Comparison of ENCODE assay signal across 29 cellular contexts in genomic region chr4:16862688-16863087, GRCh38. TPM values are rescaled to one million over a fixed set of nuclear protein-coding genes. Genes with fewer than 3 reads are reported as not detected.
DNase-seq lines count a peak whose midpoint lies in the region; ATAC-seq and TF ChIP-seq lines count a peak whose summit lies in the region.
"Had no signal": no experiment of that assay in that cellular context is flagged by ENCODE, and none has a peak within 500 bp of the region (broad histone marks: within the 10 kb centered on the region; RNA-seq: fewer than 3 reads in every experiment).

No MANE protein-coding gene starts in this region.

- no peak overlapping the region for H3K4me3 ChIP-seq in left ventricle myocardium inferior
- H3K4me3 ChIP-seq in fibroblast of mammary gland (ENCODE audit: control insufficient read depth, low read depth, low read length) = no peak overlapping the region
- H3K4me3 ChIP-seq in upper lobe of right lung = no peak overlapping the region
- H3K4me3 ChIP-seq: cardiac muscle cell, colonic mucosa, Peyer's patch, skin epidermis had no signal

- no peak for TF ChIP-seq CTCF in left ventricle myocardium inferior (IDR thresholded peaks at IDR 0.05; ENCODE audit: borderline replicate concordance)
- TF ChIP-seq CTCF in fibroblast of mammary gland (conservative IDR thresholded peaks at IDR 0.05; ENCODE audit: control insufficient read depth, insufficient read depth, low read depth, low read length) = no peak
- no peak for TF ChIP-seq CTCF in upper lobe of right lung (IDR thresholded peaks at IDR 0.05)

- intact Hi-C loops in left ventricle myocardium inferior (cut with micrococcal nuclease) = no loop called here
- intact Hi-C loops in left ventricle myocardium superior (cut with micrococcal nuclease) = no loop called here
- intact Hi-C loops in upper lobe of right lung (cut with DNase I) = no loop called here

- no peaks in the 10 kb centered on the region for H3K27me3 Mint-ChIP-seq in T-helper 17 cell

- H3K36me3 ChIP-seq in left ventricle myocardium inferior (no peaks in the 10 kb centered on the region), upper lobe of right lung (no peaks in the 10 kb centered on the region)
- H3K36me3 ChIP-seq: cardiac muscle cell, colonic mucosa, Peyer's patch had no signal

- H3K4me3 Mint-ChIP-seq in T-helper 17 cell = no peak overlapping the region
- H3K4me3 Mint-ChIP-seq: activated naive CD8-positive, alpha-beta T cell; nephron had no signal

- peak overlapping the region; percentile 84 for H3K27ac ChIP-seq in left ventricle myocardium inferior (replicated peaks)
- H3K27ac ChIP-seq in upper lobe of right lung = no peak overlapping the region
- H3K27ac ChIP-seq: cardiac muscle cell, colonic mucosa, Peyer's patch, VCaP had no signal

- H3K4me1 Mint-ChIP-seq in T-helper 17 cell = no peaks in the 10 kb centered on the region

- H3K27me3 ChIP-seq in left ventricle myocardium inferior (ENCODE audit: low read depth) (no peaks in the 10 kb centered on the region), upper lobe of right lung (no peaks in the 10 kb centered on the region)
- H3K27me3 ChIP-seq: cardiac muscle cell, colonic mucosa, Peyer's patch had no signal

- H3K4me1 ChIP-seq in left ventricle myocardium inferior = peaks cover 39% of the 10 kb centered on the region
- H3K4me1 ChIP-seq in upper lobe of right lung = peaks cover 5% of the 10 kb centered on the region
- H3K4me1 ChIP-seq: colonic mucosa, Peyer's patch had no signal

- DNase-seq in left ventricle myocardium inferior (no peak), left ventricle myocardium superior (no peak), fibroblast of mammary gland (ENCODE audit: low read depth) (peak; percentile 37), lung microvascular endothelial cell (ENCODE audit: low read depth in 2 of 2) (peak; percentile 86 to 91), upper lobe of right lung (no peak), T-helper 17 cell (no peak)
- DNase-seq in activated CD4-positive, alpha-beta T cell treated with anti-CD3 and anti-CD28 coated beads for 48 hours = no peak
- DNase-seq: activated CD4-positive, alpha-beta T cell treated with anti-CD3 and anti-CD28 coated beads for 4 hours; activated effector memory CD4-positive, alpha-beta T cell treated with Interleukin-2 at 50 U/mL for 16 hours; anterior cingulate cortex; colonic mucosa; foreskin melanocyte; hippocampal formation; NCI-H146; NCI-H774; Peyer's patch; SIG-M5; stimulated activated naive CD4-positive, alpha-beta T cell treated with Interleukin-2 at 50 U/mL for 16 hours; T1000 had no signal

- H3K36me3 Mint-ChIP-seq in T-helper 17 cell (ENCODE audit: low read depth) = no peaks in the 10 kb centered on the region
- H3K36me3 Mint-ChIP-seq: activated naive CD8-positive, alpha-beta T cell had no signal

- H3K27ac Mint-ChIP-seq in T-helper 17 cell = no peak overlapping the region
- H3K27ac Mint-ChIP-seq: activated naive CD8-positive, alpha-beta T cell; nephron had no signal

- H3K9me3 ChIP-seq in left ventricle myocardium inferior (replicated peaks) (no peaks in the 10 kb centered on the region), upper lobe of right lung (no peaks in the 10 kb centered on the region), T-helper 17 cell (ENCODE audit: control insufficient read depth, low read length, poor library complexity, severe bottlenecking) (no peaks in the 10 kb centered on the region)
- H3K9me3 ChIP-seq: colonic mucosa, Peyer's patch had no signal

- ATAC-seq in left ventricle myocardium superior (no peak), upper lobe of right lung (peak; percentile 52), HG03571 (IDR thresholded peaks at IDR 0.05; ENCODE audit: unreplicated experiment) (no peak), T-helper 17 cell (no peak)
- ATAC-seq: esophagus mucosa, HCT116 had no signal

RNA-seq across cellular contexts. Expression of gene LDB2, which starts 35.8 kb away (rescaled TPM):
- total RNA-seq in left ventricle myocardium inferior (29.6 TPM), left ventricle myocardium superior (27.4 TPM), lung microvascular endothelial cell (346 and 363 TPM in 2 replicates), upper lobe of right lung (139 TPM), T-helper 17 cell (not detected)
- total RNA-seq: activated CD8-positive, alpha-beta memory T cell treated with anti-CD3 and anti-CD28 coated beads for 36 hours; LHCN-M2 had no signal

Comparison
In these comparisons a context has a peak if more than half of its experiments do, and no peak if none do; other contexts are left out.
1. DNase-seq: peak in fibroblast of mammary gland (single experiment) and lung microvascular endothelial cell (2 of 2); none in left ventricle myocardium inferior (single experiment), left ventricle myocardium superior (single experiment), upper lobe of right lung (single experiment), T-helper 17 cell (0 of 3) and activated CD4-positive, alpha-beta T cell treated with anti-CD3 and anti-CD28 coated beads for 48 hours (single experiment).
2. RNA of gene LDB2, which starts 35.8 kb away (total RNA-seq): 346 to 363 TPM in lung microvascular endothelial cell, 139 TPM in upper lobe of right lung (single experiment), 29.6 TPM in left ventricle myocardium inferior (single experiment) and 27.4 TPM in left ventricle myocardium superior (single experiment); not detected in T-helper 17 cell; every median in the first group is over 10 times any median in the second.